1 cellular context compared by ENCODE assay signal in genomic region chr6:158963020-158963808, GRCh38.
TF ChIP-seq lines count a peak whose summit lies in the region.

No MANE protein-coding gene starts in this region.

TF ChIP-seq in HepG2, 621 proteins besides CTCF, POLR2A, EP300 and RAD21 (continued from another document):
- no peak for TF ChIP-seq TAF15 (IDR thresholded peaks at IDR 0.05; ENCODE audit: low read depth, low read length, poor library complexity, severe bottlenecking)
- TF ChIP-seq AKAP8 (CRISPR knock-in tag; IDR thresholded peaks at IDR 0.05), result no peak
- no peak for TF ChIP-seq RARA (CRISPR knock-in tag; IDR thresholded peaks at IDR 0.05)
- TF ChIP-seq SCMH1 (CRISPR knock-in tag; IDR thresholded peaks at IDR 0.05; ENCODE audit: borderline replicate concordance), result no peak
- no peak for TF ChIP-seq CENPT (CRISPR knock-in tag; IDR thresholded peaks at IDR 0.05; ENCODE audit: low read depth)
- no peak for TF ChIP-seq NCOA1 (CRISPR knock-in tag; IDR thresholded peaks at IDR 0.05)
- TF ChIP-seq SP5 (CRISPR knock-in tag; IDR thresholded peaks at IDR 0.05; ENCODE audit: borderline replicate concordance, low read depth), result no peak
- no peak for TF ChIP-seq MEIS1 (CRISPR knock-in tag; IDR thresholded peaks at IDR 0.05; ENCODE audit: borderline replicate concordance)
- TF ChIP-seq HNRNPK (IDR thresholded peaks at IDR 0.05; ENCODE audit: low read depth, low read length, poor library complexity, severe bottlenecking), result peak; percentile 99
- no peak for TF ChIP-seq ZFYVE20 (CRISPR knock-in tag; IDR thresholded peaks at IDR 0.05; ENCODE audit: borderline replicate concordance, low read depth)
- no peak for TF ChIP-seq TFDP2 (CRISPR knock-in tag; IDR thresholded peaks at IDR 0.05)
- TF ChIP-seq SALL2 (CRISPR knock-in tag; IDR thresholded peaks at IDR 0.05), result no peak
- no peak for TF ChIP-seq GLMP (CRISPR knock-in tag; IDR thresholded peaks at IDR 0.05; ENCODE audit: borderline replicate concordance)
- TF ChIP-seq PCBP1 (IDR thresholded peaks at IDR 0.05; ENCODE audit: borderline replicate concordance, low read depth, low read length), result 0 out of 2 replicates have a peak, but pooled peaks have one; percentile 56
